14 cellular contexts compared by ENCODE assay signal in genomic region chr2:10584242-10584753, GRCh38.
DNase-seq lines count a peak whose midpoint lies in the region; TF ChIP-seq lines count a peak whose summit lies in the region.
"Had no signal": no experiment of that assay in that cellular context is flagged by ENCODE, and none has a peak within 500 bp of the region (broad histone marks: within the 10 kb centered on the region; RNA-seq: fewer than 3 reads in every experiment).

No MANE protein-coding gene starts in this region.

- no peaks in the 10 kb centered on the region for H3K9me3 ChIP-seq in GM23248 (ENCODE audit: low read depth)
- no peaks in the 10 kb centered on the region for H3K9me3 ChIP-seq in liver (ENCODE audit: control insufficient read depth in 4 of 4, low read length in 3 of 4)
- H3K9me3 ChIP-seq in uterus, result no peaks in the 10 kb centered on the region
- H3K9me3 ChIP-seq: esophagus squamous epithelium, pancreas, suprapubic skin had no signal

- in situ Hi-C loops in GM23248 (cut with MboI), result no loop called here
- in situ Hi-C loops in brain microvascular endothelial cell (cut with HindIII; ENCODE audit: low pct_ligation_motif_present, low sequenced_read_pairs), result no loop called here

- peak overlapping the region; percentile 17 for H3K4me2 ChIP-seq in GM23248 (ENCODE audit: unreplicated experiment)

- H3K4me3 ChIP-seq in GM23248, result no peak overlapping the region
- H3K4me3 ChIP-seq in brain microvascular endothelial cell (ENCODE audit: low read depth, low read length), result no peak overlapping the region
- no peak overlapping the region for H3K4me3 ChIP-seq in liver (ENCODE audit: low read depth in 1 of 3, low read length in 3 of 3)
- no peak overlapping the region for H3K4me3 ChIP-seq in uterus
- no peak overlapping the region for H3K4me3 ChIP-seq in lower leg skin (ENCODE audit: low read depth, poor library complexity, severe bottlenecking)
- H3K4me3 ChIP-seq: esophagus squamous epithelium, GM12878, pancreas, suprapubic skin had no signal

- intact Hi-C loops in uterus (cut with DNase I; ENCODE audit: low total_unique reads) (no loop called here), lower leg skin (cut with DNase I; ENCODE audit: low total_unique reads) (no loop called here)

- no peak for TF ChIP-seq RAD21 in liver (IDR thresholded peaks at IDR 0.05)

- no peak for TF ChIP-seq POLR2A in uterus (IDR thresholded peaks at IDR 0.05)
- no peak for TF ChIP-seq POLR2A in lower leg skin (IDR thresholded peaks at IDR 0.05)

- H3K27me3 ChIP-seq in GM23248 (replicated peaks; ENCODE audit: insufficient read depth) (no peaks in the 10 kb centered on the region), brain microvascular endothelial cell (replicated peaks) (no peaks in the 10 kb centered on the region), liver (ENCODE audit: control insufficient read depth in 4 of 4, insufficient read depth in 4 of 4, low read length in 3 of 4) (no peaks in the 10 kb centered on the region), uterus (no peaks in the 10 kb centered on the region)
- H3K27me3 ChIP-seq: esophagus squamous epithelium, pancreas, suprapubic skin had no signal

- TF ChIP-seq CTCF in 22Rv1 (IDR thresholded peaks at IDR 0.05) (no peak), brain microvascular endothelial cell (IDR thresholded peaks at IDR 0.05; ENCODE audit: low read depth, low read length, missing control alignments) (no peak), liver (IDR thresholded peaks at IDR 0.05; ENCODE audit: low read depth, low read length, missing input control) (no peak), uterus (IDR thresholded peaks at IDR 0.05) (no peak), lower leg skin (IDR thresholded peaks at IDR 0.05) (no peak)

- peak overlapping the region; percentile 23 for H3K27ac ChIP-seq in 22Rv1
- H3K27ac ChIP-seq in GM23248, result peak overlapping the region; percentile 91
- peak overlapping the region; percentile 74 for H3K27ac ChIP-seq in brain microvascular endothelial cell
- H3K27ac ChIP-seq in liver (ENCODE audit: low read depth in 1 of 2, low read length in 2 of 2), result no peak overlapping the region
- no peak overlapping the region for H3K27ac ChIP-seq in uterus
- H3K27ac ChIP-seq: esophagus squamous epithelium, suprapubic skin had no signal

- H3K4me1 ChIP-seq in GM23248 (ENCODE audit: insufficient read depth) (peaks cover 17% of the 10 kb centered on the region), liver (ENCODE audit: control insufficient read depth in 4 of 4, insufficient read depth in 4 of 4, low read length in 3 of 4) (peaks cover 0 to 5% (median under 1%) of the 10 kb centered on the region in 4 donors), uterus (no peaks in the 10 kb centered on the region)
- H3K4me1 ChIP-seq: suprapubic skin had no signal

- peaks cover 17% of the 10 kb centered on the region for H3F3A ChIP-seq in GM23248 (ENCODE audit: insufficient read depth)

- no peak overlapping the region for H2AFZ ChIP-seq in GM23248

- DNase-seq in GM23248 (peak; percentile 28), brain microvascular endothelial cell (peak; percentile 11), middle frontal gyrus (ENCODE audit: extremely low spot score, low spot score) (no peak), NCI-H1105 treated with DMSO at 0.1 percent for 48 hours (lab: John Stamatoyannopoulos, UW) (no peak), uterus (no peak), lower leg skin (ENCODE audit: low spot score in 2 of 2) (no peak)
- DNase-seq: DND-41, esophagus squamous epithelium, NCI-H2171 treated with DMSO at 0.1 percent for 48 hours, pancreas had no signal

- H3K9ac ChIP-seq in GM23248 (peak overlapping the region; percentile 74), liver (ENCODE audit: low read depth in 1 of 2, low read length in 2 of 2) (no peak overlapping the region)

- H3K79me2 ChIP-seq in GM23248 (ENCODE audit: insufficient read depth), result no peaks in the 10 kb centered on the region

- H3K9me2 ChIP-seq in GM23248 (ENCODE audit: insufficient read depth), result no peaks in the 10 kb centered on the region

- H4K20me1 ChIP-seq in GM23248 (ENCODE audit: insufficient read depth), result no peaks in the 10 kb centered on the region

- WGBS in GM23248 (ENCODE audit: low coverage in 1 of 2, low lambda C conversion rate in 2 of 2, missing lambda C conversion rate in 2 of 2), 2 experiments, result 86 to 90% methylated on average over 7 of the region's 7 CpGs
- WGBS in liver, result 68% methylated on average over 7 of the region's 7 CpGs
- 81 to 84% methylated on average over 7 of the region's 7 CpGs for WGBS in lower leg skin, 2 donors

- H3K36me3 ChIP-seq in GM23248 (ENCODE audit: low read depth) (peaks cover 16% of the 10 kb centered on the region), brain microvascular endothelial cell (replicated peaks) (peaks cover 5% of the 10 kb centered on the region), liver (ENCODE audit: control insufficient read depth in 4 of 4, insufficient read depth in 3 of 4, low read depth in 1 of 4, low read length in 3 of 4) (peaks cover 4 to 23% (median 12%) of the 10 kb centered on the region in 4 donors), uterus (no peaks in the 10 kb centered on the region)

TF ChIP-seq in liver, 16 proteins besides CTCF, POLR2A, EP300 and RAD21:
- no peak for TF ChIP-seq GABPA (IDR thresholded peaks at IDR 0.05 in 1 of 2, conservative IDR thresholded peaks at IDR 0.05 in 1 of 2)
- TF ChIP-seq, protein P1, sequence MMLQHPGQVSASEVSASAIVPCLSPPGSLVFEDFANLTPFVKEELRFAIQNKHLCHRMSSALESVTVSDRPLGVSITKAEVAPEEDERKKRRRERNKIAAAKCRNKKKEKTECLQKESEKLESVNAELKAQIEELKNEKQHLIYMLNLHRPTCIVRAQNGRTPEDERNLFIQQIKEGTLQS (IDR thresholded peaks at IDR 0.05), result no peak
- no peak for TF ChIP-seq RXRA (IDR thresholded peaks at IDR 0.05)
- TF ChIP-seq HNF4G (IDR thresholded peaks at IDR 0.05), result no peak
- TF ChIP-seq HNF4A (conservative IDR thresholded peaks at IDR 0.05), result no peak
- TF ChIP-seq NR2F2 (IDR thresholded peaks at IDR 0.05), result no peak
- TF ChIP-seq FOXA2 (IDR thresholded peaks at IDR 0.05), result peak; percentile 6

Comparison
In these comparisons a context has a peak if more than half of its experiments do, and no peak if none do; other contexts are left out.
1. H3K27ac ChIP-seq: peak in 22Rv1 (single experiment), GM23248 (single experiment) and brain microvascular endothelial cell (single experiment); none in liver (0 of 2) and uterus (0 of 2).
2. DNase-seq: peak in GM23248 (single experiment) and brain microvascular endothelial cell (single experiment); none in middle frontal gyrus (single experiment), NCI-H1105 treated with DMSO at 0.1 percent for 48 hours (single experiment), uterus (0 of 2) and lower leg skin (0 of 2).